21 cellular contexts compared by ENCODE assay signal in the genomic region with DNA sequence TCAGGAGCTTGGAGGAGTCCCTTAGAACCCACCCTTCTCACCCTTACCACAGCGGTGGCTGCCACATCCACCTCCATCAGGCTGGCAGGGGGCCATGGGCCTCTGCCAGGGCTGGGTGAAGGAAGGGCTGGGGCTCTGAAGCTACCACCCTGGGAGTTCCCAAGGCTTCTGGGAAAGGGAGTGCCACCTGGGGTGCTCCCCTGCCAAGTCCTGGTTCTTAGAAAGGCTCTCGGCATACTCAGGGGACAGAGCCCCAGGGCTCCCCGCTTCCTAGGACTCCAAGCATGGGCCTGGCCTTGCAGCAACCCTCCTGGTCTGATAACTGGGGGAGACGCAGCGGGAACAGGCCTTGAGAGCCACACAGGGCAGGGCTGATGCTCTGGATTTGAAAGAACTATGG. TPM values are rescaled to one million over a fixed set of nuclear protein-coding genes. Genes with fewer than 3 reads are reported as not detected.
A peak's percentile ranks its signal among the peaks of the same experiment; 100 is the strongest.
DNase-seq lines count a peak whose midpoint lies in the region; ATAC-seq and TF ChIP-seq lines count a peak whose summit lies in the region.
"Had no signal": no experiment of that assay in that cellular context is flagged by ENCODE, and none has a peak within 500 bp of the region (broad histone marks: within the 10 kb centered on the region; RNA-seq: fewer than 3 reads in every experiment).

No MANE protein-coding gene starts in this region.

- peak overlapping the region; percentile 10 for H3K18ac ChIP-seq in mesendoderm (ENCODE audit: low read length)

- intact Hi-C loops in MCF 10A (cut with micrococcal nuclease) (no loop called here), breast epithelium (cut with DNase I; ENCODE audit: low total_unique reads) (no loop called here)
- intact Hi-C loops in naive thymus-derived CD4-positive, alpha-beta T cell (cut with micrococcal nuclease): no loop called here

- H3K4me1 Mint-ChIP-seq in MCF 10A (ENCODE audit: insufficient read depth, unreplicated experiment): no peaks in the 10 kb centered on the region
- peaks cover 0 to 11% (median 0%) of the 10 kb centered on the region in 7 donors for H3K4me1 Mint-ChIP-seq in naive thymus-derived CD4-positive, alpha-beta T cell

- no peak overlapping the region for H3K4me3 Mint-ChIP-seq in MCF 10A (ENCODE audit: unreplicated experiment)
- H3K4me3 Mint-ChIP-seq in naive thymus-derived CD4-positive, alpha-beta T cell: no peak overlapping the region
- H3K4me3 Mint-ChIP-seq: activated CD4-positive, alpha-beta T cell treated with anti-CD3 and anti-CD28 coated beads for 36 hours; activated T-cell treated with anti-CD3 and anti-CD28 coated beads, Interleukin-2, amount 50 U/mL, for 72 hours had no signal

- H4K5ac ChIP-seq in mesendoderm (ENCODE audit: low read length): no peak overlapping the region

- H3K27me3 ChIP-seq in breast epithelium (no peaks in the 10 kb centered on the region), mesendoderm (ENCODE audit: insufficient read depth, low read length, poor library complexity) (no peaks in the 10 kb centered on the region), upper lobe of left lung (no peaks in the 10 kb centered on the region)
- no peaks in the 10 kb centered on the region for H3K27me3 ChIP-seq in naive thymus-derived CD4-positive, alpha-beta T cell (ENCODE audit: control insufficient read depth in 2 of 2, insufficient read depth in 2 of 2, low read length in 2 of 2)
- H3K27me3 ChIP-seq: uterus had no signal

- H3K4me1 ChIP-seq in breast epithelium: peaks cover 0 to 4% of the 10 kb centered on the region in 2 donors
- peaks cover 4% of the 10 kb centered on the region for H3K4me1 ChIP-seq in mesendoderm (ENCODE audit: control insufficient read depth, low read depth, low read length)
- H3K4me1 ChIP-seq in upper lobe of left lung: peaks cover 0 to 7% (median 3%) of the 10 kb centered on the region in 4 donors
- no peaks in the 10 kb centered on the region for H3K4me1 ChIP-seq in naive thymus-derived CD4-positive, alpha-beta T cell (ENCODE audit: control insufficient read depth in 2 of 2, insufficient read depth in 2 of 2, low read length in 2 of 2)
- H3K4me1 ChIP-seq: esophagus muscularis mucosa, uterus had no signal

- no peak overlapping the region for H3K23ac ChIP-seq in mesendoderm (ENCODE audit: low read length)

- no peak overlapping the region for H3K4me2 ChIP-seq in mesendoderm (ENCODE audit: low read length)

- H3K79me2 ChIP-seq in mesendoderm (ENCODE audit: control insufficient read depth, insufficient read depth, low read length): peaks cover 11% of the 10 kb centered on the region

- peak overlapping the region; percentile 46 for H3K4ac ChIP-seq in mesendoderm (ENCODE audit: low read depth, low read length)

- no peak overlapping the region for H2BK120ac ChIP-seq in mesendoderm (ENCODE audit: low read depth, low read length)

- H3K27ac Mint-ChIP-seq in MCF 10A (ENCODE audit: low read depth, unreplicated experiment): no peak overlapping the region
- H3K27ac Mint-ChIP-seq in naive thymus-derived CD4-positive, alpha-beta T cell: no peak overlapping the region
- H3K27ac Mint-ChIP-seq: activated CD4-positive, alpha-beta T cell treated with anti-CD3 and anti-CD28 coated beads for 36 hours; activated T-cell treated with anti-CD3 and anti-CD28 coated beads, Interleukin-2, amount 50 U/mL, for 72 hours had no signal

- no CpG with 5 or more reads among the region's 5 CpGs for WGBS in mesendoderm (ENCODE audit: extremely low coverage, insufficient coverage, low lambda C conversion rate)
- WGBS in upper lobe of left lung, 2 donors: 72% methylated on average over 5 of the region's 5 CpGs; no CpG with 5 or more reads in 1 of the 2 donors

- no peaks in the 10 kb centered on the region for H3K27me3 Mint-ChIP-seq in MCF 10A (ENCODE audit: insufficient read depth, unreplicated experiment)
- peaks cover 0 to 5% (median 0%) of the 10 kb centered on the region in 5 donors for H3K27me3 Mint-ChIP-seq in naive thymus-derived CD4-positive, alpha-beta T cell
- H3K27me3 Mint-ChIP-seq: activated CD4-positive, alpha-beta T cell treated with anti-CD3 and anti-CD28 coated beads for 36 hours had no signal

- TF ChIP-seq CTCF in MCF 10A (IDR thresholded peaks at IDR 0.05; ENCODE audit: unreplicated experiment) (no peak), breast epithelium (IDR thresholded peaks at IDR 0.05) (no peak), upper lobe of left lung (IDR thresholded peaks at IDR 0.05) (no peak)

- peak; percentile 17 for DNase-seq in MCF 10A (ENCODE audit: unreplicated experiment)
- no peak for DNase-seq in breast epithelium (ENCODE audit: low spot score in 2 of 2)
- DNase-seq in ecto neural progenitor cell (ENCODE audit: low spot score): peak; percentile 45
- DNase-seq in mesendoderm: no peak
- DNase-seq in upper lobe of left lung: peak in 1 of 2 donors; percentile 62
- DNase-seq in naive thymus-derived CD4-positive, alpha-beta T cell: no peak
- DNase-seq: activated CD4-positive, alpha-beta T cell treated with anti-CD3 and anti-CD28 coated beads for 36 hours; activated naive CD4-positive, alpha-beta T cell treated with anti-CD3 and anti-CD28 coated beads, Interleukin-2, amount 50 U/mL, for 16 hours; activated T-cell treated with anti-CD3 and anti-CD28 coated beads, Interleukin-2, amount 50 U/mL, for 72 hours; cerebellar nuclear complex; GOT3; left cardiac atrium; stimulated activated CD8-positive, alpha-beta memory T cell treated with anti-CD3 and anti-CD28 coated beads, Interleukin-4, amount 100 ng/mL, for 48 hours; uterus had no signal

- POLR2A ChIA-PET in MCF 10A (lab: Yijun Ruan, JAX): no interaction called here
- POLR2A ChIA-PET in naive thymus-derived CD4-positive, alpha-beta T cell (lab: Charles Lee): interaction anchor here (1.3 kb wide), 1 partner anchor 9 kb away, joined by 3 read pairs; no protein-coding TSS in a partner anchor

- CTCF ChIA-PET in MCF 10A (lab: Yijun Ruan, JAX): interaction anchor here (0.7 kb wide), 1 partner anchor 90 kb away, joined by 3 read pairs; no protein-coding TSS in a partner anchor
- CTCF ChIA-PET in naive thymus-derived CD4-positive, alpha-beta T cell (lab: Charles Lee): no interaction called here

- no peak overlapping the region for H3K4me3 ChIP-seq in breast epithelium
- no peak overlapping the region for H3K4me3 ChIP-seq in mesendoderm (ENCODE audit: low read length)
- peak overlapping the region in 1 of 4 donors; percentile 44 for H3K4me3 ChIP-seq in upper lobe of left lung
- no peak overlapping the region for H3K4me3 ChIP-seq in naive thymus-derived CD4-positive, alpha-beta T cell (ENCODE audit: low read length)
- H3K4me3 ChIP-seq: esophagus muscularis mucosa, uterus had no signal

- H3K27ac ChIP-seq in breast epithelium: no peak overlapping the region
- H3K27ac ChIP-seq in mesendoderm (ENCODE audit: low read depth, low read length): no peak overlapping the region
- H3K27ac ChIP-seq in upper lobe of left lung: peak overlapping the region; percentile 17 to 80 (median 67)
- no peak overlapping the region for H3K27ac ChIP-seq in naive thymus-derived CD4-positive, alpha-beta T cell (ENCODE audit: low read depth, low read length)
- H3K27ac ChIP-seq: esophagus muscularis mucosa, uterus had no signal

- peak; percentile 14 to 43 for ATAC-seq in upper lobe of left lung (ENCODE audit: low FRiP score in 2 of 2)
- no peak for ATAC-seq in GM19467 (IDR thresholded peaks at IDR 0.05; ENCODE audit: unreplicated experiment)
- ATAC-seq in HG03565 (IDR thresholded peaks at IDR 0.05; ENCODE audit: unreplicated experiment): no peak
- ATAC-seq in naive thymus-derived CD4-positive, alpha-beta T cell: no peak
- ATAC-seq: activated CD4-positive, alpha-beta T cell treated with anti-CD3 and anti-CD28 coated beads for 36 hours; activated T-cell treated with anti-CD3 and anti-CD28 coated beads, Interleukin-2, amount 50 U/mL, for 72 hours had no signal

- BruUV-seq in MCF 10A (replicated peaks; lab: Mats Ljungman, UMichigan): no TSS peak

- no peak overlapping the region for H3K9ac ChIP-seq in mesendoderm (ENCODE audit: low read length)

- no peak overlapping the region for H4K8ac ChIP-seq in mesendoderm (ENCODE audit: low read depth, low read length)

- H3K9me3 Mint-ChIP-seq in MCF 10A (ENCODE audit: unreplicated experiment): no peaks in the 10 kb centered on the region
- H3K9me3 Mint-ChIP-seq in naive thymus-derived CD4-positive, alpha-beta T cell: peaks cover 0 to 17% (median 4%) of the 10 kb centered on the region in 11 donors

- peak overlapping the region; percentile 76 for H2AK5ac ChIP-seq in mesendoderm (ENCODE audit: low read length)

- peaks cover 7% of the 10 kb centered on the region for H3K79me1 ChIP-seq in mesendoderm (ENCODE audit: low read length)

- peaks cover 0 to 5% of the 10 kb centered on the region in 2 donors for H3K9me3 ChIP-seq in breast epithelium
- H3K9me3 ChIP-seq in upper lobe of left lung: no peaks in the 10 kb centered on the region
- no peaks in the 10 kb centered on the region for H3K9me3 ChIP-seq in naive thymus-derived CD4-positive, alpha-beta T cell (ENCODE audit: control insufficient read depth in 2 of 3, low read length in 3 of 3)
- H3K9me3 ChIP-seq: esophagus muscularis mucosa, uterus had no signal

- H3K36me3 ChIP-seq in breast epithelium (no peaks in the 10 kb centered on the region), mesendoderm (ENCODE audit: control insufficient read depth, insufficient read depth, low read length) (no peaks in the 10 kb centered on the region), upper lobe of left lung (no peaks in the 10 kb centered on the region)
- H3K36me3 ChIP-seq in naive thymus-derived CD4-positive, alpha-beta T cell (ENCODE audit: control insufficient read depth in 2 of 3, insufficient read depth in 3 of 3, low read length in 3 of 3): no peaks in the 10 kb centered on the region
- H3K36me3 ChIP-seq: esophagus muscularis mucosa, uterus had no signal

- peak overlapping the region; percentile 79 for H3K56ac ChIP-seq in mesendoderm (ENCODE audit: low read length)

- TF ChIP-seq POLR2A in breast epithelium (IDR thresholded peaks at IDR 0.05) (no peak), upper lobe of left lung (IDR thresholded peaks at IDR 0.05) (no peak)

- H2BK5ac ChIP-seq in mesendoderm (ENCODE audit: low read length): peak overlapping the region; percentile 38

- H2BK15ac ChIP-seq in mesendoderm (replicated peaks; ENCODE audit: low read depth): no peak overlapping the region

- no peak for TF ChIP-seq EP300 in upper lobe of left lung (IDR thresholded peaks at IDR 0.05)

- H3K36me3 Mint-ChIP-seq in MCF 10A (ENCODE audit: insufficient read depth, unreplicated experiment): no peaks in the 10 kb centered on the region
- no peaks in the 10 kb centered on the region for H3K36me3 Mint-ChIP-seq in naive thymus-derived CD4-positive, alpha-beta T cell

RNA-seq across cellular contexts. Expression of a gene that starts 0.4 kb away (rescaled TPM):
- not detected in 2 replicates for total RNA-seq in MCF 10A (2022)
- not detected for total RNA-seq in breast epithelium
- polyA plus RNA-seq in mesendoderm (2013, experiment 1 of 2): 10.6 TPM
- 11.4 TPM for polyA plus RNA-seq in mesendoderm (2013, experiment 2 of 2)
- 1 to 10 TPM in 5 of 6 donors, under 1 TPM in 1; 0.79 to 8.1 (median 5.5) TPM for total RNA-seq in upper lobe of left lung
- total RNA-seq in naive thymus-derived CD4-positive, alpha-beta T cell: not detected
- not detected for polyA plus RNA-seq in naive thymus-derived CD4-positive, alpha-beta T cell
- total RNA-seq: activated CD4-positive, alpha-beta T cell treated with anti-CD3 and anti-CD28 coated beads for 36 hours; activated CD8-positive, alpha-beta memory T cell treated with anti-CD3 and anti-CD28 coated beads for 36 hours; activated T-cell treated with anti-CD3 and anti-CD28 coated beads, Interleukin-2, amount 50 U/mL, for 72 hours; aorta; esophagus muscularis mucosa; left cardiac atrium; OCI-LY7; subcutaneous adipose tissue; uterus had no signal

RNA-seq across cellular contexts. Expression of a gene that starts 18.0 kb away (rescaled TPM):
- total RNA-seq in MCF 10A (2022) (0.61 and 0.66 TPM in 2 replicates), breast epithelium (10 to 100 TPM in 1 of 3 donors, 1 to 10 TPM in 1, not detected in 1; 7.5 to 15.2 TPM), upper lobe of left lung (10 to 100 TPM in 1 of 6 donors, 1 to 10 TPM in 5; 3.0 to 28.3 (median 6.2) TPM)
- polyA plus RNA-seq in mesendoderm (2013, experiment 1 of 2): 4.2 TPM
- polyA plus RNA-seq in mesendoderm (2013, experiment 2 of 2): 4.1 TPM
- total RNA-seq in naive thymus-derived CD4-positive, alpha-beta T cell: under 1 TPM in 4 of 5 experiments, not detected in 1; 0.24 to 0.81 (median 0.51) TPM
- not detected for polyA plus RNA-seq in naive thymus-derived CD4-positive, alpha-beta T cell
- total RNA-seq: subcutaneous adipose tissue had no signal

RNA-seq across cellular contexts. Expression of a gene that starts 19.2 kb away (rescaled TPM):
- 34.6 and 44.8 TPM in 2 replicates for total RNA-seq in MCF 10A (2022)
- 10 to 100 TPM; 32.8 to 42.6 (median 38.3) TPM for total RNA-seq in breast epithelium
- polyA plus RNA-seq in mesendoderm (2013, experiment 1 of 2): 15.3 TPM
- polyA plus RNA-seq in mesendoderm (2013, experiment 2 of 2): 14.5 TPM
- 10 to 100 TPM; 17.8 to 40.0 (median 34.1) TPM for total RNA-seq in upper lobe of left lung
- 10 to 100 TPM; 10.6 to 28.5 (median 23.5) TPM for total RNA-seq in naive thymus-derived CD4-positive, alpha-beta T cell
- 10 to 100 TPM; 18.1 to 27.2 TPM for polyA plus RNA-seq in naive thymus-derived CD4-positive, alpha-beta T cell

RNA-seq across cellular contexts. Expression of a gene that starts 33.4 kb away (rescaled TPM):
- total RNA-seq in MCF 10A (2022) (44.9 and 88.7 TPM in 2 replicates), breast epithelium (100 to 1,000 TPM; 297 to 485 (median 411) TPM), upper lobe of left lung (100 to 1,000 TPM in 3 of 6 donors, 10 to 100 TPM in 3; 51.3 to 154 (median 99.7) TPM)
- 13.1 TPM for polyA plus RNA-seq in mesendoderm (2013, experiment 1 of 2)
- polyA plus RNA-seq in mesendoderm (2013, experiment 2 of 2): 13.7 TPM
- 10 to 100 TPM in 4 of 5 experiments, 1 to 10 TPM in 1; 9.1 to 71.5 (median 68.6) TPM for total RNA-seq in naive thymus-derived CD4-positive, alpha-beta T cell
- 100 to 1,000 TPM; 129 to 175 TPM for polyA plus RNA-seq in naive thymus-derived CD4-positive, alpha-beta T cell

RNA-seq across cellular contexts. Expression of a gene that starts 59.6 kb away (rescaled TPM):
- total RNA-seq in MCF 10A (2022): 69.5 and 80.2 TPM in 2 replicates
- total RNA-seq in breast epithelium: 10 to 100 TPM; 13.9 to 54.1 (median 41.6) TPM
- 15.4 TPM for polyA plus RNA-seq in mesendoderm (2013, experiment 1 of 2)
- polyA plus RNA-seq in mesendoderm (2013, experiment 2 of 2): 17.7 TPM
- total RNA-seq in upper lobe of left lung: 100 to 1,000 TPM in 1 of 6 donors, 10 to 100 TPM in 5; 26.1 to 104 (median 47.3) TPM
- total RNA-seq in naive thymus-derived CD4-positive, alpha-beta T cell: 10 to 100 TPM in 1 of 5 experiments, 1 to 10 TPM in 4; 3.1 to 14.9 (median 6.2) TPM
- polyA plus RNA-seq in naive thymus-derived CD4-positive, alpha-beta T cell: 1 to 10 TPM; 1.1 to 3.9 TPM

Comparison
In these comparisons a context has a peak if more than half of its experiments do, and no peak if none do; other contexts are left out.
1. DNase-seq: peak in MCF 10A (single experiment) and ecto neural progenitor cell (single experiment); none in breast epithelium (0 of 2), mesendoderm (single experiment) and naive thymus-derived CD4-positive, alpha-beta T cell (0 of 9).
2. H3K27ac ChIP-seq: peak in upper lobe of left lung (4 of 4); none in breast epithelium (0 of 2), mesendoderm (single experiment) and naive thymus-derived CD4-positive, alpha-beta T cell (single experiment).
3. ATAC-seq: peak in upper lobe of left lung (2 of 2); none in GM19467 (single experiment), HG03565 (single experiment) and naive thymus-derived CD4-positive, alpha-beta T cell (single experiment).